ENCODE assay signal across 1 cellular context in genomic region chr3:14179114-14179465, GRCh38.
TF ChIP-seq lines count a peak whose summit lies in the region.

No MANE protein-coding gene starts in this region.

TF ChIP-seq in WTC11, 78 proteins besides CTCF, POLR2A, EP300 and RAD21 (continued from another document):
- no peak for TF ChIP-seq E2F4 (CRISPR knock-in tag; IDR thresholded peaks at IDR 0.05; ENCODE audit: borderline replicate concordance, low read depth)
- TF ChIP-seq ATF3 (CRISPR knock-in tag; conservative IDR thresholded peaks at IDR 0.05) = no peak
- no peak for TF ChIP-seq E2F5 (CRISPR knock-in tag; IDR thresholded peaks at IDR 0.05)
